In the genomic region with DNA sequence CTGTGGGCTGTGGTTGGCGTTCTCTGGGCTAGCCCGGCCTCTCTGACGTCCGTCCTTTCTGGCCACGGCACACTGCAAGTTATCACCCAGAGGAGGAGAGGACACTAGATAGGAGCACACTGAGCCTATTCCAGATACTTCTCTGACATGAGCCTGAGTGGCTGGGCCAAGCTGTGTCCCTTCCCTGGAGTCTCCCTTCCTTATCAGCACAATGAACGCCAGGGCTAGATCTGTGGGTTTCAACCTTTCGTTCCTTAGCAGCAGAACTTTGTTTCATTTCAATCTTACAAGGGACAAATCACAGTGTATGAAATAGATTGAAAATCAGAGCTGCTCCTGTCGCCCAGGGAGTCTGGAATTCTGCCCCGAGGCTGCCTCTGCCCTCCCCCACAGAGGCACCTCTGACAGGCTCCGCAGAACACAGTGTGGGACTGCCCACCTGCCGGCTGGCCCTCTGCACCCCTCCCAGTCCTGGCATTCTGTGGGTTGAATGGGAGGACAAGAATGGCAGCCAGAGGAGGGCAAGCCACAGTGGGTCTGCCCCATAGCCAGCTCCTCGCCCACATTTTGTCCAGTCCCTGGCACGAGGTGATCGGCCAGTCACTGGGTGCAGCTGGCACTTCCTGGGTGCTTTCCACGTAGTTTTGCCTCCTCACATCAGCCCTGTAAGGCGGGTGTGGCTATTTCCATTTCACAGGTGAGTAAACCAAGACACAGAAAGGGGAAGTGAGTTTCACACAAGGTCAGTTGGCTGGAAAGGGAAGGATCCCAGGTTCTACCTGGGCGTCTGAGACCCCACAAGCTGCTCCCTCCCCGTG, we compare ENCODE assay signal across 1 cellular context.
TF ChIP-seq lines count a peak whose summit lies in the region.

No MANE protein-coding gene starts in this region.

TF ChIP-seq in IMR-90, 13 proteins besides CTCF, POLR2A, EP300 and RAD21:
- TF ChIP-seq MXI1 (IDR thresholded peaks at IDR 0.05; ENCODE audit: borderline replicate concordance, low read depth, low read length): no peak
- no peak for TF ChIP-seq USF2 (IDR thresholded peaks at IDR 0.05; ENCODE audit: low read depth, low read length)
- peak; percentile 39; the same call in 1 of the 2 replicates for TF ChIP-seq BHLHE40 (IDR thresholded peaks at IDR 0.05; ENCODE audit: low read depth, low read length)
- no peak for TF ChIP-seq RFX5 (IDR thresholded peaks at IDR 0.05; ENCODE audit: low read depth, low read length)
